22 cellular contexts compared by ENCODE assay signal in the genomic region with DNA sequence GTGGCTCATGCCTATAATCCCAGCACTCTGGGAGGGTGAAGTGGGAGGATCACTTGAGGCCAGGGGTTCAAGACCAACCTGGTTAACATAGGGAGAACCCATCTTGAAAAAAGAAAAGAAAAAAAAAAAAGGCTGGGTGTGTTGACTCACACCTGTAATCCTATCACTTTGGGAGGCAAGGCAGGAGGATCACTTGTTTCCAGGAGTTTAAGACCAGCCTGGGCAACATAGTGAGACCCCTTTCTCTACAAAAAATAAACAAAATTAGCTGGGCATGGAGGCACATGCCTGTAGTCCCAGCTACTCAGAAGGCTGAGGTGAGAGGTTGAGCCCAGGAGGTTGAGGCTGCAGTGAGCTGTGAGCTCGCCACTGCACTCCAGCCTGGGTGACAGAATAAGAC. TPM values are rescaled to one million over a fixed set of nuclear protein-coding genes. Genes with fewer than 3 reads are reported as not detected.
"Had no signal": no experiment of that assay in that cellular context is flagged by ENCODE, and none has a peak within 500 bp of the region (broad histone marks: within the 10 kb centered on the region; RNA-seq: fewer than 3 reads in every experiment).

No MANE protein-coding gene starts in this region.

- DNase-seq: activated CD4-positive, alpha-beta T cell treated with anti-CD3 and anti-CD28 coated beads, Interleukin-2, amount 50 U/mL, for 48 hours; activated gamma-delta T cell treated with Interleukin-2 at 50 U/mL for 16 hours; foreskin keratinocyte; hippocampal formation; left cardiac atrium; mesendoderm; naive thymus-derived CD4-positive, alpha-beta T cell; pancreas; spleen; stimulated activated CD4-positive, alpha-beta T cell treated with anti-CD3 and anti-CD28 coated beads, Interleukin-4, amount 100 ng/mL, for 4 hours; stimulated activated naive B cell treated with anti-CD40 and anti-IgM and Interleukin-4, amounts not matched to agents 10 μg/mL and 1 μg/mL and 100 μg/mL, for 72 hours had no signal

- H3K9me3 ChIP-seq: pancreas, spleen had no signal

- H3K4me3 Mint-ChIP-seq: naive thymus-derived CD4-positive, alpha-beta T cell; stimulated activated naive B cell treated with anti-CD40 and anti-IgM and Interleukin-4, amounts not matched to agents 10 μg/mL and 1 μg/mL and 100 μg/mL, for 72 hours; T-helper 2 cell treated with Interferon-gamma antibody and Interleukin-4, amounts not matched to agents 5 μg/mL and 100 μg/mL, for 36 hours had no signal

- FAIRE-seq: islet of Langerhans, pancreas, TTC549 had no signal

- ATAC-seq: activated naive CD4-positive, alpha-beta T cell treated with anti-CD3 and anti-CD28 coated beads, Interleukin-2, amount 50 U/mL, for 72 hours; foreskin keratinocyte; left cardiac atrium; naive thymus-derived CD4-positive, alpha-beta T cell; pancreas; sciatic nerve; stimulated activated naive B cell treated with anti-CD40 and anti-IgM and Interleukin-4, amounts not matched to agents 10 μg/mL and 1 μg/mL and 100 μg/mL, for 72 hours had no signal

- H3K27me3 Mint-ChIP-seq: naive thymus-derived CD4-positive, alpha-beta T cell had no signal

- H3K27me3 ChIP-seq: cardiac muscle cell, foreskin keratinocyte, pancreas, spleen had no signal

- H3K4me3 ChIP-seq: cardiac muscle cell, pancreas, spleen had no signal

- H3K4me1 ChIP-seq: pancreas, spleen had no signal

- H3K9me3 Mint-ChIP-seq: activated naive CD4-positive, alpha-beta T cell treated with anti-CD3 and anti-CD28 coated beads, Interleukin-2, amount 50 U/mL, for 72 hours; naive thymus-derived CD4-positive, alpha-beta T cell; stimulated activated naive B cell treated with anti-CD40 and anti-IgM and Interleukin-4, amounts not matched to agents 10 μg/mL and 1 μg/mL and 100 μg/mL, for 72 hours; T-helper 2 cell treated with Interferon-gamma antibody and Interleukin-4, amounts not matched to agents 5 μg/mL and 100 μg/mL, for 36 hours had no signal

- H3K36me3 ChIP-seq: pancreas had no signal

- H3K36me3 Mint-ChIP-seq: activated naive CD4-positive, alpha-beta T cell treated with anti-CD3 and anti-CD28 coated beads, Interleukin-2, amount 50 U/mL, for 72 hours; stimulated activated naive B cell treated with anti-CD40 and anti-IgM and Interleukin-4, amounts not matched to agents 10 μg/mL and 1 μg/mL and 100 μg/mL, for 72 hours had no signal

- H3K27ac ChIP-seq: cardiac muscle cell, foreskin keratinocyte, pancreas had no signal

- H3K27ac Mint-ChIP-seq: activated naive CD4-positive, alpha-beta T cell treated with anti-CD3 and anti-CD28 coated beads, Interleukin-2, amount 50 U/mL, for 72 hours; naive thymus-derived CD4-positive, alpha-beta T cell; stimulated activated naive B cell treated with anti-CD40 and anti-IgM and Interleukin-4, amounts not matched to agents 10 μg/mL and 1 μg/mL and 100 μg/mL, for 72 hours; T-helper 2 cell treated with Interferon-gamma antibody and Interleukin-4, amounts not matched to agents 5 μg/mL and 100 μg/mL, for 36 hours had no signal

RNA-seq across cellular contexts. Expression of a gene that starts 23.0 kb away (rescaled TPM):
- total RNA-seq: activated naive CD4-positive, alpha-beta T cell treated with anti-CD3 and anti-CD28 coated beads, Interleukin-2, amount 50 U/mL, for 72 hours; cardiac muscle cell; dermis microvascular lymphatic vessel endothelial cell; foreskin keratinocyte; left cardiac atrium; lower leg skin; mucosa of gallbladder; naive thymus-derived CD4-positive, alpha-beta T cell; pancreas; sciatic nerve; spleen; ureter had no signal
- polyA plus RNA-seq: cardiac muscle cell; foreskin keratinocyte; naive thymus-derived CD4-positive, alpha-beta T cell; pancreas; spleen; thymus had no signal

RNA-seq across cellular contexts. Expression of a gene that starts 46.2 kb away (rescaled TPM):
- total RNA-seq: ureter had no signal
- polyA plus RNA-seq: naive thymus-derived CD4-positive, alpha-beta T cell had no signal
